Comparison of ENCODE assay signal across 17 cellular contexts in the genomic region with DNA sequence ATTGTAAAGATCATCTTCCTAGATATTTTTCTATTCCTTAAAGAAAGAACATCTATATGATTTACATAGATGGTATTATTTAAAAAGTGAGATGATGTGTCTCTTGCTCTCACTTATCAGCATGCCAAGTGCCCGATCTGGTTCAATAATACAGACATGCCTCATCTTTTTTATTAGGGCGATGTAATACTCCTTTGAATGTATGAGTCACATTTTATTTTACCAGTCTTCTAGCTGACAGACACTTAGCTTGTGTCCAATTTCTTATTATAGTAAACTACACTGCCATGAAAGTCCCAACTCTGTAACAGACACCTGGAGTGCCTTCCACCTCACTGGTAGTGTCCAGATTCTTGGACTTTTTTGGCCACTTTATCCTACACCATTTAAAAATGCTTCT.
"Had no signal": no experiment of that assay in that cellular context is flagged by ENCODE, and none has a peak within 500 bp of the region (broad histone marks: within the 10 kb centered on the region; RNA-seq: fewer than 3 reads in every experiment).

No MANE protein-coding gene starts in this region.

- ATAC-seq: left lung; stimulated activated naive CD8-positive, alpha-beta T cell treated with anti-CD3 and anti-CD28 coated beads, Interleukin-15, Interleukin-2, amounts not matched to agents 100 U/mL and 50 U/mL, for 24 hours had no signal

- H3K4me1 Mint-ChIP-seq: activated B cell treated with CpG ODN at 0.5 μM for 24 hours; activated CD4-positive, alpha-beta T cell treated with anti-CD3 and anti-CD28 coated beads, Interleukin-2, amount 10 ng/mL, durations not matched to agents 24 days and 14 days; memory B cell had no signal

- H3K4me3 Mint-ChIP-seq: activated B cell treated with CpG ODN at 0.5 μM for 24 hours; activated CD4-positive, alpha-beta T cell treated with anti-CD3 and anti-CD28 coated beads, Interleukin-2, amount 10 ng/mL, durations not matched to agents 24 days and 14 days; activated naive CD4-positive, alpha-beta T cell treated with anti-CD3 and anti-CD28 coated beads for 36 hours; activated T-helper 1 cell treated with anti-CD3 and anti-CD28 coated beads, Interleukin-12 subunit alpha, Interleukin-12 subunit beta, Interleukin-2, Interleukin-4 antibody, amounts not matched to agents 30 ng/mL and 10 ng/mL and 1 ng/mL, durations not matched to agents 14 hours and 24 hours and 36 hours; memory B cell; nephron had no signal

- H3K4me1 ChIP-seq: left lung, sigmoid colon, upper lobe of left lung had no signal

- H3K9me3 ChIP-seq: left lung, sigmoid colon, suprapubic skin, upper lobe of left lung had no signal

- H3K27me3 Mint-ChIP-seq: activated B cell treated with CpG ODN at 0.5 μM for 24 hours; activated CD4-positive, alpha-beta T cell treated with anti-CD3 and anti-CD28 coated beads, Interleukin-2, amount 10 ng/mL, durations not matched to agents 24 days and 14 days; memory B cell had no signal

- H3K27ac ChIP-seq: coronary artery, left lung, sigmoid colon, suprapubic skin, upper lobe of left lung had no signal

- H3K36me3 ChIP-seq: left lung, sigmoid colon, suprapubic skin, upper lobe of left lung had no signal

- DNase-seq: activated B cell treated with CpG ODN at 0.5 μM for 24 hours; activated CD4-positive, alpha-beta T cell treated with anti-CD3 and anti-CD28 coated beads, Interleukin-2, amount 10 ng/mL, durations not matched to agents 24 days and 14 days; activated naive CD4-positive, alpha-beta T cell treated with anti-CD3 and anti-CD28 coated beads for 36 hours; caudate nucleus; effector memory CD4-positive, alpha-beta T cell; erythroblast; left lung; occipital lobe; sigmoid colon; stimulated activated CD4-positive, alpha-beta T cell treated with anti-CD3 and anti-CD28 coated beads, Interleukin-2, amount 100 ng/mL, for 48 hours; stimulated activated naive CD8-positive, alpha-beta T cell treated with anti-CD3 and anti-CD28 coated beads, Interleukin-15, Interleukin-2, amounts not matched to agents 100 U/mL and 50 U/mL, for 24 hours; upper lobe of left lung had no signal

- H3K27me3 ChIP-seq: left lung, sigmoid colon, suprapubic skin, upper lobe of left lung had no signal

- H3K36me3 Mint-ChIP-seq: memory B cell had no signal

- H3K9me3 Mint-ChIP-seq: activated CD4-positive, alpha-beta T cell treated with anti-CD3 and anti-CD28 coated beads, Interleukin-2, amount 10 ng/mL, durations not matched to agents 24 days and 14 days; nephron had no signal

- H3K27ac Mint-ChIP-seq: activated B cell treated with CpG ODN at 0.5 μM for 24 hours; activated CD4-positive, alpha-beta T cell treated with anti-CD3 and anti-CD28 coated beads, Interleukin-2, amount 10 ng/mL, durations not matched to agents 24 days and 14 days; activated naive CD4-positive, alpha-beta T cell treated with anti-CD3 and anti-CD28 coated beads for 36 hours; activated T-helper 1 cell treated with anti-CD3 and anti-CD28 coated beads, Interleukin-12 subunit alpha, Interleukin-12 subunit beta, Interleukin-2, Interleukin-4 antibody, amounts not matched to agents 30 ng/mL and 10 ng/mL and 1 ng/mL, durations not matched to agents 14 hours and 24 hours and 36 hours; memory B cell; nephron had no signal

- H3K4me3 ChIP-seq: coronary artery, left lung, sigmoid colon, suprapubic skin, upper lobe of left lung had no signal
